Comparison of ENCODE assay signal across 12 cellular contexts in genomic region chr15:95468820-95469219, GRCh38.
"Had no signal": no experiment of that assay in that cellular context is flagged by ENCODE, and none has a peak within 500 bp of the region (broad histone marks: within the 10 kb centered on the region; RNA-seq: fewer than 3 reads in every experiment).

No MANE protein-coding gene starts in this region.

- H3K36me3 ChIP-seq: adrenal gland, esophagus squamous epithelium, tibial nerve, WERI-Rb-1 had no signal

- H3K27ac Mint-ChIP-seq: activated CD4-positive, alpha-beta memory T cell treated with anti-CD3 and anti-CD28 coated beads, Interleukin-2, amount 10 ng/mL, durations not matched to agents 7 days and 5 days; stimulated activated naive B cell treated with anti-CD40 and anti-IgM and Interleukin-4, amounts not matched to agents 10 μg/mL and 1 μg/mL and 100 μg/mL, for 72 hours had no signal

- H3K27me3 Mint-ChIP-seq: activated CD4-positive, alpha-beta memory T cell treated with anti-CD3 and anti-CD28 coated beads, Interleukin-2, amount 10 ng/mL, durations not matched to agents 7 days and 5 days; stimulated activated naive B cell treated with anti-CD40 and anti-IgM and Interleukin-4, amounts not matched to agents 10 μg/mL and 1 μg/mL and 100 μg/mL, for 72 hours had no signal

- H3K4me1 ChIP-seq: esophagus squamous epithelium had no signal

- H3K27me3 ChIP-seq: adrenal gland, esophagus squamous epithelium, tibial nerve had no signal

- H3K4me3 ChIP-seq: adrenal gland, esophagus squamous epithelium had no signal

- H3K27ac ChIP-seq: WERI-Rb-1 had no signal

- H3K36me3 Mint-ChIP-seq: activated naive CD4-positive, alpha-beta T cell treated with anti-CD3 and anti-CD28 coated beads, Interleukin-2, amount 50 U/mL, for 24 hours; stimulated activated naive B cell treated with anti-CD40 and anti-IgM and Interleukin-4, amounts not matched to agents 10 μg/mL and 1 μg/mL and 100 μg/mL, for 72 hours had no signal

- H3K4me1 Mint-ChIP-seq: activated CD4-positive, alpha-beta memory T cell treated with anti-CD3 and anti-CD28 coated beads, Interleukin-2, amount 10 ng/mL, durations not matched to agents 7 days and 5 days; activated naive CD4-positive, alpha-beta T cell treated with anti-CD3 and anti-CD28 coated beads, Interleukin-2, amount 50 U/mL, for 24 hours; stimulated activated naive B cell treated with anti-CD40 and anti-IgM and Interleukin-4, amounts not matched to agents 10 μg/mL and 1 μg/mL and 100 μg/mL, for 72 hours had no signal

- H3K9me3 Mint-ChIP-seq: activated naive CD4-positive, alpha-beta T cell treated with anti-CD3 and anti-CD28 coated beads, Interleukin-2, amount 50 U/mL, for 24 hours had no signal

- H3K9me3 ChIP-seq: adrenal gland, esophagus squamous epithelium, tibial nerve had no signal

- DNase-seq: activated CD4-positive, alpha-beta memory T cell treated with anti-CD3 and anti-CD28 coated beads, Interleukin-2, amount 10 ng/mL, durations not matched to agents 7 days and 5 days; activated CD4-positive, alpha-beta T cell treated with anti-CD3 and anti-CD28 coated beads for 4 hours; activated effector memory CD4-positive, alpha-beta T cell treated with Interleukin-2 at 50 U/mL for 16 hours; activated T-cell treated with anti-CD3 and anti-CD28 coated beads, Interleukin-2, amount 50 U/mL, for 4 hours; esophagus squamous epithelium; hippocampal formation; stimulated activated CD4-positive, alpha-beta T cell treated with anti-CD3 and anti-CD28 coated beads, Interleukin-4, amount 100 ng/mL, for 1 hour; stimulated activated naive B cell treated with anti-CD40 and anti-IgM and Interleukin-4, amounts not matched to agents 10 μg/mL and 1 μg/mL and 100 μg/mL, for 72 hours; WERI-Rb-1 had no signal

- H3K4me3 Mint-ChIP-seq: activated CD4-positive, alpha-beta memory T cell treated with anti-CD3 and anti-CD28 coated beads, Interleukin-2, amount 10 ng/mL, durations not matched to agents 7 days and 5 days; activated naive CD4-positive, alpha-beta T cell treated with anti-CD3 and anti-CD28 coated beads, Interleukin-2, amount 50 U/mL, for 24 hours; activated T-cell treated with anti-CD3 and anti-CD28 coated beads, Interleukin-2, amount 50 U/mL, for 4 hours; stimulated activated naive B cell treated with anti-CD40 and anti-IgM and Interleukin-4, amounts not matched to agents 10 μg/mL and 1 μg/mL and 100 μg/mL, for 72 hours had no signal
